In the genomic region with DNA sequence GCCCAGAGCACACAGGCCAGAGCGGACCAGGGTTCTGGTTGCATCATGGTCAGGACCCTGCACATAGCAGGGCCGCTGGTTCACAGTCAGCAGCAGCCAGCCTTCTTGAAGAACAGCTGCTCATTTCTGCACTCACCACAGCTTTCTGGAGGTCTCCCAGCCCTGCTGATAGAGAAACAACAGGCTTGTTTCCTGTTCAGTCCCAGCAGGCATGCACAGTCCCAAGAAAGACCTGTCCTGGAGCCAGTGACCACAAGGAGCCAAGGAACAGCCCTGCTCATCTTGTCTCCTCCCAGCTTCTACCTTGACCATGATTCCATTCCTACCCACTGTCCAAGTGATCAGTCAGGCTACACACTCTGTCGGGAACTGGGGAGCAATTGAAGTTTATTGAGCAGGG, we compare ENCODE assay signal across 2 cellular contexts.
TF ChIP-seq lines count a peak whose summit lies in the region.

No MANE protein-coding gene starts in this region.

TF ChIP-seq in SK-N-SH treated with all-trans-retinoic acid at 6 μM for 48 hours, 23 proteins besides CTCF, POLR2A, EP300 and RAD21 (continued from another document):
- TF ChIP-seq, protein P1, sequence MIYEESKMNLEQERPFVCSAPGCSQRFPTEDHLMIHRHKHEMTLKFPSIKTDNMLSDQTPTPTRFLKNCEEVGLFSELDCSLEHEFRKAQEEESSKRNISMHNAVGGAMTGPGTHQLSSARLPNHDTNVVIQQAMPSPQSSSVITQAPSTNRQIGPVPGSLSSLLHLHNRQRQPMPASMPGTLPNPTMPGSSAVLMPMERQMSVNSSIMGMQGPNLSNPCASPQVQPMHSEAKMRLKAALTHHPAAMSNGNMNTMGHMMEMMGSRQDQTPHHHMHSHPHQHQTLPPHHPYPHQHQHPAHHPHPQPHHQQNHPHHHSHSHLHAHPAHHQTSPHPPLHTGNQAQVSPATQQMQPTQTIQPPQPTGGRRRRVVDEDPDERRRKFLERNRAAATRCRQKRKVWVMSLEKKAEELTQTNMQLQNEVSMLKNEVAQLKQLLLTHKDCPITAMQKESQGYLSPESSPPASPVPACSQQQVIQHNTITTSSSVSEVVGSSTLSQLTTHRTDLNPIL (CRISPR knock-in tag; IDR thresholded peaks at IDR 0.05; ENCODE audit: low read depth) = no peak
- TF ChIP-seq GLIS3 (CRISPR knock-in tag; IDR thresholded peaks at IDR 0.05) (no peak), ESRRG (CRISPR knock-in tag; IDR thresholded peaks at IDR 0.05) (no peak), ZFP30 (CRISPR knock-in tag; IDR thresholded peaks at IDR 0.05) (no peak), ARNTL (CRISPR knock-in tag; IDR thresholded peaks at IDR 0.05; ENCODE audit: borderline replicate concordance, low read depth) (no peak), ZNF70 (CRISPR knock-in tag; IDR thresholded peaks at IDR 0.05) (no peak), SNAI2 (CRISPR knock-in tag; IDR thresholded peaks at IDR 0.05) (no peak), ZC3H10 (CRISPR knock-in tag; IDR thresholded peaks at IDR 0.05) (no peak), ISL1 (CRISPR knock-in tag; IDR thresholded peaks at IDR 0.05) (no peak), PPARA (CRISPR knock-in tag; IDR thresholded peaks at IDR 0.05; ENCODE audit: borderline replicate concordance) (no peak), BACH2 (CRISPR knock-in tag; IDR thresholded peaks at IDR 0.05; ENCODE audit: borderline replicate concordance) (no peak), CSDC2 (CRISPR knock-in tag; IDR thresholded peaks at IDR 0.05) (no peak), TOX (CRISPR knock-in tag; IDR thresholded peaks at IDR 0.05; ENCODE audit: borderline replicate concordance) (no peak)
- TF ChIP-seq, protein P2, sequence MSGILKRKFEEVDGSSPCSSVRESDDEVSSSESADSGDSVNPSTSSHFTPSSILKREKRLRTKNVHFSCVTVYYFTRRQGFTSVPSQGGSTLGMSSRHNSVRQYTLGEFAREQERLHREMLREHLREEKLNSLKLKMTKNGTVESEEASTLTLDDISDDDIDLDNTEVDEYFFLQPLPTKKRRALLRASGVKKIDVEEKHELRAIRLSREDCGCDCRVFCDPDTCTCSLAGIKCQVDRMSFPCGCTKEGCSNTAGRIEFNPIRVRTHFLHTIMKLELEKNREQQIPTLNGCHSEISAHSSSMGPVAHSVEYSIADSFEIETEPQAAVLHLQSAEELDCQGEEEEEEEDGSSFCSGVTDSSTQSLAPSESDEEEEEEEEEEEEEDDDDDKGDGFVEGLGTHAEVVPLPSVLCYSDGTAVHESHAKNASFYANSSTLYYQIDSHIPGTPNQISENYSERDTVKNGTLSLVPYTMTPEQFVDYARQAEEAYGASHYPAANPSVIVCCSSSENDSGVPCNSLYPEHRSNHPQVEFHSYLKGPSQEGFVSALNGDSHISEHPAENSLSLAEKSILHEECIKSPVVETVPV (CRISPR knock-in tag; IDR thresholded peaks at IDR 0.05) = no peak
- TF ChIP-seq, protein P3, sequence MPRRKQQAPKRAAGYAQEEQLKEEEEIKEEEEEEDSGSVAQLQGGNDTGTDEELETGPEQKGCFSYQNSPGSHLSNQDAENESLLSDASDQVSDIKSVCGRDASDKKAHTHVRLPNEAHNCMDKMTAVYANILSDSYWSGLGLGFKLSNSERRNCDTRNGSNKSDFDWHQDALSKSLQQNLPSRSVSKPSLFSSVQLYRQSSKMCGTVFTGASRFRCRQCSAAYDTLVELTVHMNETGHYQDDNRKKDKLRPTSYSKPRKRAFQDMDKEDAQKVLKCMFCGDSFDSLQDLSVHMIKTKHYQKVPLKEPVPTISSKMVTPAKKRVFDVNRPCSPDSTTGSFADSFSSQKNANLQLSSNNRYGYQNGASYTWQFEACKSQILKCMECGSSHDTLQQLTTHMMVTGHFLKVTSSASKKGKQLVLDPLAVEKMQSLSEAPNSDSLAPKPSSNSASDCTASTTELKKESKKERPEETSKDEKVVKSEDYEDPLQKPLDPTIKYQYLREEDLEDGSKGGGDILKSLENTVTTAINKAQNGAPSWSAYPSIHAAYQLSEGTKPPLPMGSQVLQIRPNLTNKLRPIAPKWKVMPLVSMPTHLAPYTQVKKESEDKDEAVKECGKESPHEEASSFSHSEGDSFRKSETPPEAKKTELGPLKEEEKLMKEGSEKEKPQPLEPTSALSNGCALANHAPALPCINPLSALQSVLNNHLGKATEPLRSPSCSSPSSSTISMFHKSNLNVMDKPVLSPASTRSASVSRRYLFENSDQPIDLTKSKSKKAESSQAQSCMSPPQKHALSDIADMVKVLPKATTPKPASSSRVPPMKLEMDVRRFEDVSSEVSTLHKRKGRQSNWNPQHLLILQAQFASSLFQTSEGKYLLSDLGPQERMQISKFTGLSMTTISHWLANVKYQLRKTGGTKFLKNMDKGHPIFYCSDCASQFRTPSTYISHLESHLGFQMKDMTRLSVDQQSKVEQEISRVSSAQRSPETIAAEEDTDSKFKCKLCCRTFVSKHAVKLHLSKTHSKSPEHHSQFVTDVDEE (CRISPR knock-in tag; IDR thresholded peaks at IDR 0.05) = no peak

TF ChIP-seq in SK-N-SH, 30 proteins besides CTCF, POLR2A, EP300 and RAD21 (continued from another document):
- TF ChIP-seq, protein P4, sequence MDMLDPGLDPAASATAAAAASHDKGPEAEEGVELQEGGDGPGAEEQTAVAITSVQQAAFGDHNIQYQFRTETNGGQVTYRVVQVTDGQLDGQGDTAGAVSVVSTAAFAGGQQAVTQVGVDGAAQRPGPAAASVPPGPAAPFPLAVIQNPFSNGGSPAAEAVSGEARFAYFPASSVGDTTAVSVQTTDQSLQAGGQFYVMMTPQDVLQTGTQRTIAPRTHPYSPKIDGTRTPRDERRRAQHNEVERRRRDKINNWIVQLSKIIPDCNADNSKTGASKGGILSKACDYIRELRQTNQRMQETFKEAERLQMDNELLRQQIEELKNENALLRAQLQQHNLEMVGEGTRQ (IDR thresholded peaks at IDR 0.05; ENCODE audit: borderline replicate concordance, low read depth, low read length) = no peak
- TF ChIP-seq, protein P5, sequence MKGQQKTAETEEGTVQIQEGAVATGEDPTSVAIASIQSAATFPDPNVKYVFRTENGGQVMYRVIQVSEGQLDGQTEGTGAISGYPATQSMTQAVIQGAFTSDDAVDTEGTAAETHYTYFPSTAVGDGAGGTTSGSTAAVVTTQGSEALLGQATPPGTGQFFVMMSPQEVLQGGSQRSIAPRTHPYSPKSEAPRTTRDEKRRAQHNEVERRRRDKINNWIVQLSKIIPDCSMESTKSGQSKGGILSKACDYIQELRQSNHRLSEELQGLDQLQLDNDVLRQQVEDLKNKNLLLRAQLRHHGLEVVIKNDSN (IDR thresholded peaks at IDR 0.05; ENCODE audit: borderline replicate concordance, low read depth) = no peak
- TF ChIP-seq SMC3 (IDR thresholded peaks at IDR 0.05; ENCODE audit: low read depth, low read length) = no peak
- TF ChIP-seq ELF1 (IDR thresholded peaks at IDR 0.05) = no peak
- no peak for TF ChIP-seq POLR2AphosphoS5 (IDR thresholded peaks at IDR 0.05; ENCODE audit: low read depth, low read length)
- TF ChIP-seq, protein P6, sequence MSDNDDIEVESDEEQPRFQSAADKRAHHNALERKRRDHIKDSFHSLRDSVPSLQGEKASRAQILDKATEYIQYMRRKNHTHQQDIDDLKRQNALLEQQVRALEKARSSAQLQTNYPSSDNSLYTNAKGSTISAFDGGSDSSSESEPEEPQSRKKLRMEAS (IDR thresholded peaks at IDR 0.05; ENCODE audit: low read depth) = no peak
- no peak for TF ChIP-seq RXRA (IDR thresholded peaks at IDR 0.05; ENCODE audit: borderline replicate concordance, low read depth)
- no peak for TF ChIP-seq TAF1 (IDR thresholded peaks at IDR 0.05; ENCODE audit: borderline replicate concordance, low read depth, low read length)
- TF ChIP-seq, protein P7, sequence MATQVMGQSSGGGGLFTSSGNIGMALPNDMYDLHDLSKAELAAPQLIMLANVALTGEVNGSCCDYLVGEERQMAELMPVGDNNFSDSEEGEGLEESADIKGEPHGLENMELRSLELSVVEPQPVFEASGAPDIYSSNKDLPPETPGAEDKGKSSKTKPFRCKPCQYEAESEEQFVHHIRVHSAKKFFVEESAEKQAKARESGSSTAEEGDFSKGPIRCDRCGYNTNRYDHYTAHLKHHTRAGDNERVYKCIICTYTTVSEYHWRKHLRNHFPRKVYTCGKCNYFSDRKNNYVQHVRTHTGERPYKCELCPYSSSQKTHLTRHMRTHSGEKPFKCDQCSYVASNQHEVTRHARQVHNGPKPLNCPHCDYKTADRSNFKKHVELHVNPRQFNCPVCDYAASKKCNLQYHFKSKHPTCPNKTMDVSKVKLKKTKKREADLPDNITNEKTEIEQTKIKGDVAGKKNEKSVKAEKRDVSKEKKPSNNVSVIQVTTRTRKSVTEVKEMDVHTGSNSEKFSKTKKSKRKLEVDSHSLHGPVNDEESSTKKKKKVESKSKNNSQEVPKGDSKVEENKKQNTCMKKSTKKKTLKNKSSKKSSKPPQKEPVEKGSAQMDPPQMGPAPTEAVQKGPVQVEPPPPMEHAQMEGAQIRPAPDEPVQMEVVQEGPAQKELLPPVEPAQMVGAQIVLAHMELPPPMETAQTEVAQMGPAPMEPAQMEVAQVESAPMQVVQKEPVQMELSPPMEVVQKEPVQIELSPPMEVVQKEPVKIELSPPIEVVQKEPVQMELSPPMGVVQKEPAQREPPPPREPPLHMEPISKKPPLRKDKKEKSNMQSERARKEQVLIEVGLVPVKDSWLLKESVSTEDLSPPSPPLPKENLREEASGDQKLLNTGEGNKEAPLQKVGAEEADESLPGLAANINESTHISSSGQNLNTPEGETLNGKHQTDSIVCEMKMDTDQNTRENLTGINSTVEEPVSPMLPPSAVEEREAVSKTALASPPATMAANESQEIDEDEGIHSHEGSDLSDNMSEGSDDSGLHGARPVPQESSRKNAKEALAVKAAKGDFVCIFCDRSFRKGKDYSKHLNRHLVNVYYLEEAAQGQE (IDR thresholded peaks at IDR 0.05; ENCODE audit: low read depth, low read length) = no peak
